12 cellular contexts compared by ENCODE assay signal in genomic region chr7:157689269-157690057, GRCh38.
DNase-seq lines count a peak whose midpoint lies in the region; ATAC-seq and TF ChIP-seq lines count a peak whose summit lies in the region.
"Had no signal": no experiment of that assay in that cellular context is flagged by ENCODE, and none has a peak within 500 bp of the region (broad histone marks: within the 10 kb centered on the region; RNA-seq: fewer than 3 reads in every experiment).

No MANE protein-coding gene starts in this region.

- ATAC-seq in PC-3: peak; percentile 5; the same call in 1 of the 2 replicates
- ATAC-seq in gastrocnemius medialis: no peak
- no peak for ATAC-seq in GM21390 (IDR thresholded peaks at IDR 0.05; ENCODE audit: unreplicated experiment)

- intact Hi-C loops in PC-3 (cut with micrococcal nuclease): loop anchor here (5.0 kb wide), 1 partner anchor 257 kb away; no protein-coding TSS in a partner anchor
- intact Hi-C loops in gastrocnemius medialis (cut with DNase I; ENCODE audit: low total_unique reads): no loop called here

- H3K27ac ChIP-seq in PC-3 (ENCODE audit: low read length): no peak overlapping the region
- no peak overlapping the region for H3K27ac ChIP-seq in gastrocnemius medialis
- no peak overlapping the region for H3K27ac ChIP-seq in hepatocyte
- H3K27ac ChIP-seq: upper lobe of left lung had no signal

- H3F3A ChIP-seq in PC-3 (ENCODE audit: low read length, unreplicated experiment): no peaks in the 10 kb centered on the region

- TF ChIP-seq POLR2A in gastrocnemius medialis (IDR thresholded peaks at IDR 0.05): no peak

- H3K4me2 ChIP-seq in PC-3 (ENCODE audit: low read length) (peak overlapping the region; percentile 98), hepatocyte (no peak overlapping the region)

- H3K4me1 ChIP-seq in PC-3 (ENCODE audit: insufficient read depth, low read length) (peaks cover 8% of the 10 kb centered on the region; the same call in 1 of the 2 replicates), gastrocnemius medialis (peaks cover 4 to 13% of the 10 kb centered on the region in 2 donors), hepatocyte (ENCODE audit: insufficient read depth) (peaks cover 9% of the 10 kb centered on the region)

- CTCF ChIA-PET in PC-3 (lab: Charles Lee): no interaction called here

- POLR2A ChIA-PET in PC-3 (lab: Charles Lee; ENCODE audit: unreplicated experiment): no interaction called here

- H3K27me3 ChIP-seq in PC-3 (ENCODE audit: low read length): no peaks in the 10 kb centered on the region
- H3K27me3 ChIP-seq in gastrocnemius medialis: peaks cover 54 to 86% (median 81%) of the 10 kb centered on the region in 3 donors
- H3K27me3 ChIP-seq in hepatocyte: peaks cover 96% of the 10 kb centered on the region

- in situ Hi-C loops in gastrocnemius medialis (cut with MboI; ENCODE audit: low sequenced_read_pairs in 4 of 4): no loop called here

- whole genome bisulfite sequencing in hepatocyte (ENCODE audit: low lambda C conversion rate, missing lambda C conversion rate): 2% methylated on average over 54 of the region's 59 CpGs

- H4K20me1 ChIP-seq in PC-3 (ENCODE audit: low read length): no peaks in the 10 kb centered on the region
- H4K20me1 ChIP-seq in hepatocyte (ENCODE audit: insufficient read depth, poor library complexity, severe bottlenecking): no peaks in the 10 kb centered on the region

- H3K79me2 ChIP-seq in PC-3 (ENCODE audit: low read length) (peaks cover 11% of the 10 kb centered on the region), hepatocyte (no peaks in the 10 kb centered on the region)

- H3K9ac ChIP-seq in PC-3 (ENCODE audit: low read length): peak overlapping the region; percentile 74

- BruUV-seq in PC-3 (replicated peaks; lab: Mats Ljungman, UMichigan): no TSS peak

- no peaks in the 10 kb centered on the region for H3K36me3 ChIP-seq in PC-3 (ENCODE audit: low read depth, low read length)
- H3K36me3 ChIP-seq in gastrocnemius medialis: no peaks in the 10 kb centered on the region
- H3K36me3 ChIP-seq in hepatocyte (replicated peaks; ENCODE audit: insufficient read depth, low read depth): no peaks in the 10 kb centered on the region
- H3K36me3 ChIP-seq: upper lobe of left lung had no signal

- H3K4me3 ChIP-seq in PC-3 (ENCODE audit: low read length) (peak overlapping the region; percentile 81), fibroblast of mammary gland (ENCODE audit: control insufficient read depth, low read depth, low read length) (peak overlapping the region; percentile 39), gastrocnemius medialis (peak overlapping the region; percentile 25 to 49 (median 43)), hepatocyte (no peak overlapping the region)

- DNase-seq in NCI-H748 (lab: John Stamatoyannopoulos, UW; ENCODE audit: unreplicated experiment) (peak; percentile 30), NCI-H748 treated with DMSO at 0.1 percent for 48 hours (lab: John Stamatoyannopoulos, UW) (no peak), PC-3 (no peak), fibroblast of mammary gland (ENCODE audit: low read depth) (no peak), gastrocnemius medialis (no peak), iPS-NIHi7 (ENCODE audit: extremely low spot score) (no peak), hepatocyte (ENCODE audit: low spot score) (no peak)
- DNase-seq: erythroblast, NCI-H774, T-helper 1 cell had no signal

- H3K9me3 ChIP-seq in PC-3 (ENCODE audit: low read length): no peaks in the 10 kb centered on the region
- no peaks in the 10 kb centered on the region for H3K9me3 ChIP-seq in gastrocnemius medialis
- no peaks in the 10 kb centered on the region for H3K9me3 ChIP-seq in hepatocyte (ENCODE audit: low read depth)
- H3K9me3 ChIP-seq: upper lobe of left lung had no signal

- H2AFZ ChIP-seq in PC-3 (ENCODE audit: low read length) (peak overlapping the region; percentile 82; the same call in 1 of the 2 replicates), hepatocyte (no peak overlapping the region)

- H3K9me2 ChIP-seq in PC-3 (replicated peaks; ENCODE audit: low read length) (no peaks in the 10 kb centered on the region), hepatocyte (replicated peaks; ENCODE audit: insufficient read depth) (no peaks in the 10 kb centered on the region)

- no peak for TF ChIP-seq CTCF in PC-3 (conservative IDR thresholded peaks at IDR 0.05; ENCODE audit: low read depth, low read length)
- no peak for TF ChIP-seq CTCF in fibroblast of mammary gland (conservative IDR thresholded peaks at IDR 0.05; ENCODE audit: control insufficient read depth, insufficient read depth, low read depth, low read length)
- TF ChIP-seq CTCF in gastrocnemius medialis (IDR thresholded peaks at IDR 0.05 in 4 of 5, conservative IDR thresholded peaks at IDR 0.05 in 1 of 5): no peak
- TF ChIP-seq CTCF in hepatocyte (IDR thresholded peaks at IDR 0.05; ENCODE audit: poor library complexity): no peak
